18 cellular contexts compared by ENCODE assay signal in genomic region chr2:95072424-95072823, GRCh38. TPM values are rescaled to one million over a fixed set of nuclear protein-coding genes. Genes with fewer than 3 reads are reported as not detected.
A peak's percentile ranks its signal among the peaks of the same experiment; 100 is the strongest.
DNase-seq lines count a peak whose midpoint lies in the region; ATAC-seq and TF ChIP-seq lines count a peak whose summit lies in the region.
"Had no signal": no experiment of that assay in that cellular context is flagged by ENCODE, and none has a peak within 500 bp of the region (broad histone marks: within the 10 kb centered on the region; RNA-seq: fewer than 3 reads in every experiment).

No MANE protein-coding gene starts in this region.

- H3K4me3 ChIP-seq in dorsolateral prefrontal cortex = no peak overlapping the region

- intact Hi-C loops in dorsolateral prefrontal cortex (cut with DNase I) (no loop called here), posterior vena cava (cut with DNase I) (no loop called here)

- no peak for TF ChIP-seq CTCF in dorsolateral prefrontal cortex (IDR thresholded peaks at IDR 0.05 in 54 of 56, conservative IDR thresholded peaks at IDR 0.05 in 2 of 56; ENCODE audit: low read depth in 1 of 56, partially characterized antibody in 56 of 56)

- H3K36me3 ChIP-seq in KOPT-K1 (ENCODE audit: insufficient read depth, low read length) = no peaks in the 10 kb centered on the region
- H3K36me3 ChIP-seq: BE2C had no signal

- peak; percentile 56 for DNase-seq in activated effector memory CD4-positive, alpha-beta T cell treated with anti-CD3 and anti-CD28 coated beads, Interleukin-2, amount 50 U/mL, for 16 hours
- DNase-seq in activated effector memory CD4-positive, alpha-beta T cell treated with Interleukin-2 at 50 U/mL for 16 hours = no peak
- DNase-seq in dorsolateral prefrontal cortex (no peak), posterior vena cava (ENCODE audit: low spot score) (peak; percentile 40), NK-92 (lab: John Stamatoyannopoulos, UW; ENCODE audit: unreplicated experiment) (no peak), Ammon's horn (ENCODE audit: low spot score) (no peak)
- DNase-seq: BE2C, DMS 273 treated with DMSO at 0.1 percent for 48 hours, EL, KG1, NCI-H1092, NCI-H1694, NCI-H345 had no signal

- peaks cover 0 to 18% (median 0%) of the 10 kb centered on the region in 45 donors for H3K27me3 ChIP-seq in dorsolateral prefrontal cortex
- H3K27me3 ChIP-seq: BE2C had no signal

- no peak for ATAC-seq in HG02885 (IDR thresholded peaks at IDR 0.05; ENCODE audit: poor library complexity, unreplicated experiment)
- ATAC-seq: Panc1, Right ventricle myocardium inferior had no signal

- H3K9me3 ChIP-seq in KOPT-K1 (ENCODE audit: insufficient read depth, low read length, poor library complexity, severe bottlenecking) = no peaks in the 10 kb centered on the region
- H3K9me3 ChIP-seq: BE2C had no signal

- H3K27ac ChIP-seq in KOPT-K1 (ENCODE audit: low read depth, low read length, poor library complexity, severe bottlenecking) (peak overlapping the region; percentile 100), dorsolateral prefrontal cortex (peak overlapping the region in 57 of 59 donors; percentile 8 to 98 (median 88))

RNA-seq across cellular contexts. Expression of gene MAL, which starts 46.9 kb away (rescaled TPM):
- total RNA-seq in dorsolateral prefrontal cortex (100 to 1,000 TPM in 74 of 120 experiments, 10 to 100 TPM in 46; 24.0 to 522 (median 118) TPM), posterior vena cava (1 to 10 TPM; 1.0 to 1.6 TPM)
- total RNA-seq: MCF 10A had no signal

RNA-seq across cellular contexts. Expression of gene MRPS5, which starts 49.2 kb away (rescaled TPM):
- total RNA-seq in dorsolateral prefrontal cortex = 100 to 1,000 TPM in 1 of 120 experiments, 10 to 100 TPM in 119; 47.0 to 101 (median 70.2) TPM
- 10 to 100 TPM; 32.2 to 33.7 TPM for total RNA-seq in posterior vena cava

Comparison
In these comparisons a context has a peak if more than half of its experiments do, and no peak if none do; other contexts are left out.
1. DNase-seq: peak in activated effector memory CD4-positive, alpha-beta T cell treated with anti-CD3 and anti-CD28 coated beads, Interleukin-2, amount 50 U/mL, for 16 hours (single experiment) and posterior vena cava (single experiment); none in activated effector memory CD4-positive, alpha-beta T cell treated with Interleukin-2 at 50 U/mL for 16 hours (single experiment), dorsolateral prefrontal cortex (0 of 10), NK-92 (single experiment) and Ammon's horn (single experiment).
2. RNA of gene MAL, which starts 46.9 kb away (total RNA-seq): 24.0 to 522 TPM in dorsolateral prefrontal cortex; 1.0 to 1.6 TPM in posterior vena cava; every median in the first group is over 4 times any median in the second.